10 cellular contexts compared by ENCODE assay signal in genomic region chr13:113034451-113035208, GRCh38.
DNase-seq lines count a peak whose midpoint lies in the region; ATAC-seq and TF ChIP-seq lines count a peak whose summit lies in the region.
"Had no signal": no experiment of that assay in that cellular context is flagged by ENCODE, and none has a peak within 500 bp of the region (broad histone marks: within the 10 kb centered on the region; RNA-seq: fewer than 3 reads in every experiment).

No MANE protein-coding gene starts in this region.

- H3K9ac ChIP-seq in HCT116 (ENCODE audit: low read length): no peak overlapping the region

- no peaks in the 10 kb centered on the region for H3K79me2 ChIP-seq in HCT116 (ENCODE audit: insufficient read depth, low read length)

- no peak overlapping the region for H3K27ac ChIP-seq in HCT116 (ENCODE audit: low read depth, low read length)
- H3K27ac ChIP-seq: neutrophil, SK-N-MC had no signal

- peaks cover 0 to 3% of the 10 kb centered on the region in 2 experiments; a peak in 1 of 4 replicates for H3K4me1 ChIP-seq in HCT116 (ENCODE audit: control insufficient read depth in 1 of 2, insufficient read depth in 2 of 2, low read length in 2 of 2)

- RAD21 ChIA-PET in HCT116 (lab: Charles Lee; ENCODE audit: low non-redundant PET in 1 of 2, low total read pairs in 2 of 2, uncharacterized antibody in 2 of 2, unreplicated experiment in 2 of 2): no interaction called here

- 0 out of 2 replicates have a peak overlapping the region, but pooled peaks have one; percentile 21 for H3K4me2 ChIP-seq in HCT116 (ENCODE audit: low read length)

- CTCF ChIA-PET in HCT116 (lab: Charles Lee): interaction anchor here (1.3 kb wide), 1 partner anchor 92 kb away, joined by 4 read pairs; no protein-coding TSS in a partner anchor

- no peaks in the 10 kb centered on the region for H3K9me3 ChIP-seq in HCT116 (ENCODE audit: control insufficient read depth in 1 of 2, insufficient read depth in 1 of 2, low read depth in 1 of 2, low read length in 2 of 2)
- H3K9me3 ChIP-seq: neutrophil had no signal

- H4K20me1 ChIP-seq in HCT116 (ENCODE audit: insufficient read depth): no peaks in the 10 kb centered on the region

- intact Hi-C loops in HCT116 (cut with micrococcal nuclease): loop anchor here (5.0 to 10.0 kb wide), 3 partner anchors 88 to 360 kb away; partner anchors contain the start of gene F10

- POLR2A ChIA-PET in HCT116 (lab: Charles Lee): no interaction called here

- H3K27me3 ChIP-seq in HCT116 (ENCODE audit: insufficient read depth, low read length): no peaks in the 10 kb centered on the region

- no peaks in the 10 kb centered on the region for H3K9me2 ChIP-seq in HCT116 (ENCODE audit: insufficient read depth)

- H3K36me3 ChIP-seq in HCT116 (ENCODE audit: control insufficient read depth in 1 of 2, insufficient read depth in 2 of 2, low read length in 2 of 2): no peaks in the 10 kb centered on the region
- H3K36me3 ChIP-seq: neutrophil had no signal

- ATAC-seq in HCT116: peak; percentile 81
- ATAC-seq in activated CD4-positive, CD25-positive, alpha-beta regulatory T cell treated with anti-CD3 and anti-CD28 coated beads, Interleukin-2, amount 50 U/mL, for 24 hours: no peak

- no peak overlapping the region for H3K4me3 ChIP-seq in HCT116 (replicated peaks in 1 of 2; ENCODE audit: low read depth in 1 of 2, low read length in 2 of 2)
- H3K4me3 ChIP-seq: SK-N-MC had no signal

- no TSS peak for BruUV-seq in HCT116 (replicated peaks; lab: Mats Ljungman, UMichigan)

- peak; percentile 64 to 69 (median 67); a peak in 5 of 6 replicates for TF ChIP-seq CTCF in HCT116 (IDR thresholded peaks at IDR 0.05 in 2 of 3, conservative IDR thresholded peaks at IDR 0.05 in 1 of 3; ENCODE audit: borderline replicate concordance in 1 of 3, insufficient read depth in 1 of 3, low read depth in 2 of 3, low read length in 2 of 3)

- DNase-seq in HCT116 (ENCODE audit: low read depth, low spot score): no peak
- peak; percentile 61 for DNase-seq in T1000 (lab: John Stamatoyannopoulos, UW)
- peak; percentile 63 for DNase-seq in globus pallidus (ENCODE audit: low spot score)
- DNase-seq in putamen (ENCODE audit: low spot score): peak; percentile 64
- no peak for DNase-seq in SW 1271 (lab: John Stamatoyannopoulos, UW)
- DNase-seq in NK-92 (lab: John Stamatoyannopoulos, UW; ENCODE audit: unreplicated experiment): no peak
- DNase-seq in NCI-H2029 treated with DMSO at 0.1 percent for 48 hours (lab: John Stamatoyannopoulos, UW): no peak

- no peak overlapping the region for H2AFZ ChIP-seq in HCT116 (ENCODE audit: low read depth, low read length, poor library complexity, severe bottlenecking)

- no peak for TF ChIP-seq POLR2A in HCT116 (IDR thresholded peaks at IDR 0.05; ENCODE audit: borderline replicate concordance, extremely low read depth, insufficient read depth, insufficient read length)

- TF ChIP-seq RAD21 in HCT116 (IDR thresholded peaks at IDR 0.05; ENCODE audit: low read depth): peak; percentile 87

TF ChIP-seq in HCT116, 20 proteins besides CTCF, POLR2A, EP300 and RAD21:
- TF ChIP-seq ELF1 (IDR thresholded peaks at IDR 0.05; ENCODE audit: borderline replicate concordance, low read depth) (no peak), CBX3 (IDR thresholded peaks at IDR 0.05; ENCODE audit: low read depth) (no peak), TCF7L2 (IDR thresholded peaks at IDR 0.05; ENCODE audit: borderline replicate concordance, extremely low read depth, insufficient read depth, insufficient read length) (no peak), EGR1 (IDR thresholded peaks at IDR 0.05; ENCODE audit: low read depth) (no peak), EZH2 (IDR thresholded peaks at IDR 0.05) (no peak), SIN3A (IDR thresholded peaks at IDR 0.05; ENCODE audit: low read depth) (no peak), SRF (IDR thresholded peaks at IDR 0.05; ENCODE audit: low read depth) (no peak), FOSL1 (IDR thresholded peaks at IDR 0.05; ENCODE audit: low read depth) (no peak), YY1 (IDR thresholded peaks at IDR 0.05; ENCODE audit: extremely low read depth, insufficient replicate concordance, low read depth, low read length) (no peak)

Comparison
In these comparisons a context has a peak if more than half of its experiments do, and no peak if none do; other contexts are left out.
1. DNase-seq: peak in T1000 (single experiment), globus pallidus (single experiment) and putamen (single experiment); none in HCT116 (single experiment), SW 1271 (0 of 2), NK-92 (single experiment) and NCI-H2029 treated with DMSO at 0.1 percent for 48 hours (single experiment).